Comparison of ENCODE assay signal across 24 cellular contexts in genomic region chr20:25259358-25259757, GRCh38. TPM values are rescaled to one million over a fixed set of nuclear protein-coding genes. Genes with fewer than 3 reads are reported as not detected.
DNase-seq lines count a peak whose midpoint lies in the region; ATAC-seq and TF ChIP-seq lines count a peak whose summit lies in the region.
"Had no signal": no experiment of that assay in that cellular context is flagged by ENCODE, and none has a peak within 500 bp of the region (broad histone marks: within the 10 kb centered on the region; RNA-seq: fewer than 3 reads in every experiment).

No MANE protein-coding gene starts in this region.

- peaks cover 34% of the 10 kb centered on the region for H3K36me3 ChIP-seq in right atrium auricular region

- no peak overlapping the region for H3K27ac Mint-ChIP-seq in activated T-cell treated with anti-CD3 and anti-CD28 coated beads, Interleukin-2, amount 50 U/mL, for 72 hours
- H3K27ac Mint-ChIP-seq: activated B cell treated with CpG ODN at 0.5 μM for 24 hours; natural killer cell treated with Interleukin-12 subunit alpha and Interleukin-12 subunit beta and Interleukin-15 and Interleukin-18, amount 100 ng/mL, for 72 hours had no signal

- DNase-seq in right atrium auricular region (ENCODE audit: low spot score) (peak; percentile 23), left ventricle myocardium superior (no peak), mesenteric fat pad (ENCODE audit: low spot score) (peak; percentile 78), ureter (ENCODE audit: low spot score) (peak; percentile 40), NCI-H128 (lab: John Stamatoyannopoulos, UW; ENCODE audit: unreplicated experiment) (no peak)
- no peak for DNase-seq in activated T-cell treated with anti-CD3 and anti-CD28 coated beads, Interleukin-2, amount 50 U/mL, for 72 hours
- DNase-seq: ACHN; activated B cell treated with CpG ODN at 0.5 μM for 24 hours; BE2C; DMS53; MV-4-11; NCI-H1694; NCI-H510A treated with DMSO at 0.1 percent for 48 hours; NK-92 treated with Interleukin-12 subunit alpha and Interleukin-12 subunit beta, amount 100 ng/mL, for 24 hours; PC-9; SHP77; T-helper 9 cell had no signal

- H3K4me3 ChIP-seq in right atrium auricular region = no peak overlapping the region
- H3K4me3 ChIP-seq: PC-9, skin epidermis had no signal

- H3K27me3 Mint-ChIP-seq in activated T-cell treated with anti-CD3 and anti-CD28 coated beads, Interleukin-2, amount 50 U/mL, for 72 hours (ENCODE audit: low read depth) = no peaks in the 10 kb centered on the region
- H3K27me3 Mint-ChIP-seq: activated B cell treated with CpG ODN at 0.5 μM for 24 hours; central memory CD8-positive, alpha-beta T cell; natural killer cell treated with Interleukin-12 subunit alpha and Interleukin-12 subunit beta and Interleukin-15 and Interleukin-18, amount 100 ng/mL, for 72 hours had no signal

- TF ChIP-seq CTCF in right atrium auricular region (IDR thresholded peaks at IDR 0.05) = no peak

- no peaks in the 10 kb centered on the region for H3K27me3 ChIP-seq in right atrium auricular region
- H3K27me3 ChIP-seq: BE2C had no signal

- H3K9me3 Mint-ChIP-seq in activated T-cell treated with anti-CD3 and anti-CD28 coated beads, Interleukin-2, amount 50 U/mL, for 72 hours = peaks cover 0 to 3% of the 10 kb centered on the region in 2 donors
- H3K9me3 Mint-ChIP-seq: activated B cell treated with CpG ODN at 0.5 μM for 24 hours; central memory CD8-positive, alpha-beta T cell; natural killer cell treated with Interleukin-12 subunit alpha and Interleukin-12 subunit beta and Interleukin-15 and Interleukin-18, amount 100 ng/mL, for 72 hours had no signal

- intact Hi-C loops in left ventricle myocardium superior (cut with micrococcal nuclease) = loop anchor here (10.0 kb wide), 1 partner anchor 65 kb away; the partner anchor contains the start of gene ENTPD6

- no peaks in the 10 kb centered on the region for H3K9me3 ChIP-seq in right atrium auricular region
- H3K9me3 ChIP-seq: BE2C had no signal

- H3K4me1 ChIP-seq in right atrium auricular region = peaks cover 0 to 47% of the 10 kb centered on the region in 2 donors

- H3K4me1 Mint-ChIP-seq in activated T-cell treated with anti-CD3 and anti-CD28 coated beads, Interleukin-2, amount 50 U/mL, for 72 hours (ENCODE audit: low read depth) = peaks cover 23% of the 10 kb centered on the region
- H3K4me1 Mint-ChIP-seq: activated B cell treated with CpG ODN at 0.5 μM for 24 hours had no signal

- peak overlapping the region; percentile 40 to 45 for H3K4me3 Mint-ChIP-seq in activated T-cell treated with anti-CD3 and anti-CD28 coated beads, Interleukin-2, amount 50 U/mL, for 72 hours
- H3K4me3 Mint-ChIP-seq: activated B cell treated with CpG ODN at 0.5 μM for 24 hours; central memory CD8-positive, alpha-beta T cell; natural killer cell treated with Interleukin-12 subunit alpha and Interleukin-12 subunit beta and Interleukin-15 and Interleukin-18, amount 100 ng/mL, for 72 hours had no signal

- peaks cover 5 to 24% of the 10 kb centered on the region in 2 donors for H3K36me3 Mint-ChIP-seq in activated T-cell treated with anti-CD3 and anti-CD28 coated beads, Interleukin-2, amount 50 U/mL, for 72 hours (ENCODE audit: insufficient read depth in 2 of 2)

- ATAC-seq in left ventricle myocardium superior (no peak), GM21619 (IDR thresholded peaks at IDR 0.05; ENCODE audit: unreplicated experiment) (no peak), HG02885 (IDR thresholded peaks at IDR 0.05; ENCODE audit: poor library complexity, unreplicated experiment) (no peak)
- ATAC-seq in activated T-cell treated with anti-CD3 and anti-CD28 coated beads, Interleukin-2, amount 50 U/mL, for 72 hours (replicated peaks in 1 of 2) = peak in 1 of 2 donors; percentile 24
- ATAC-seq: natural killer cell treated with Interleukin-12 subunit alpha and Interleukin-12 subunit beta and Interleukin-15 and Interleukin-18, amount 100 ng/mL, for 72 hours had no signal

- H3K27ac ChIP-seq in right atrium auricular region = no peak overlapping the region
- H3K27ac ChIP-seq: HL-60, KMS-11, PC-9, skin epidermis had no signal

RNA-seq across cellular contexts. Expression of gene PYGB, which starts 11.5 kb away (rescaled TPM):
- 100 to 1,000 TPM; 145 to 174 TPM for total RNA-seq in right atrium auricular region
- total RNA-seq in left ventricle myocardium superior = 205 TPM
- total RNA-seq in activated T-cell treated with anti-CD3 and anti-CD28 coated beads, Interleukin-2, amount 50 U/mL, for 72 hours = 10 to 100 TPM; 43.7 to 48.3 TPM
- total RNA-seq in mesenteric fat pad = 121 TPM
- 109 TPM for total RNA-seq in ureter

Comparison
In these comparisons a context has a peak if more than half of its experiments do, and no peak if none do; other contexts are left out.
1. DNase-seq: peak in right atrium auricular region (single experiment), mesenteric fat pad (single experiment) and ureter (single experiment); none in left ventricle myocardium superior (single experiment), activated T-cell treated with anti-CD3 and anti-CD28 coated beads, Interleukin-2, amount 50 U/mL, for 72 hours (0 of 2) and NCI-H128 (single experiment).